Comparison of ENCODE assay signal across 17 cellular contexts in genomic region chr2:140063356-140063755, GRCh38.
DNase-seq lines count a peak whose midpoint lies in the region; ATAC-seq and TF ChIP-seq lines count a peak whose summit lies in the region.
"Had no signal": no experiment of that assay in that cellular context is flagged by ENCODE, and none has a peak within 500 bp of the region (broad histone marks: within the 10 kb centered on the region; RNA-seq: fewer than 3 reads in every experiment).

No MANE protein-coding gene starts in this region.

- H3K9me3 ChIP-seq in A673 (ENCODE audit: low read depth, low read length, poor library complexity, severe bottlenecking) (peaks cover 6% of the 10 kb centered on the region), SJCRH30 (replicated peaks) (0 out of 2 replicates have a peak, but pooled peaks cover 6% of the 10 kb centered on the region)

- intact Hi-C loops in A673 (cut with micrococcal nuclease; ENCODE audit: unreplicated experiment) = no loop called here

- CTCF ChIA-PET in A673 (lab: Charles Lee) = no interaction called here

- no TSS peak for BruUV-seq in A673 (replicated peaks; lab: Mats Ljungman, UMichigan)

- DNase-seq in NCI-H1092 treated with DMSO at 0.1 percent for 48 hours (lab: John Stamatoyannopoulos, UW) (peak; percentile 1), NCI-H1092 (lab: John Stamatoyannopoulos, UW) (no peak), A673 (ENCODE audit: low spot score) (peak; percentile 79), SJCRH30 (peak; percentile 74 to 93), left kidney (ENCODE audit: low read depth, low spot score) (peak; percentile 10), A172 (ENCODE audit: low spot score) (no peak)
- DNase-seq in stimulated activated naive CD8-positive, alpha-beta T cell treated with anti-CD3 and anti-CD28 coated beads, Interleukin-15, Interleukin-2, amounts not matched to agents 100 U/mL and 50 U/mL, for 24 hours = no peak
- DNase-seq: AML-193, C1 segment of cervical spinal cord, DMS79, Karpas-422, NCI-H1436 treated with DMSO at 0.1 percent for 48 hours, NCI-H1930, NCI-H774 had no signal

- POLR2A ChIA-PET in A673 (lab: Charles Lee; ENCODE audit: low non-redundant PET) = interaction anchor here (1.0 kb wide), 1 partner anchor 81 kb away, joined by 6 read pairs; no protein-coding TSS in a partner anchor

- H3K36me3 ChIP-seq in A673 (ENCODE audit: insufficient read depth, low read length, poor library complexity, severe bottlenecking) (no peaks in the 10 kb centered on the region), SJCRH30 (no peaks in the 10 kb centered on the region)

- H3K27me3 ChIP-seq in A673 (replicated peaks; ENCODE audit: insufficient read depth, low read depth, low read length, poor library complexity) (no peaks in the 10 kb centered on the region), SJCRH30 (no peaks in the 10 kb centered on the region)

- H3K4me1 ChIP-seq in A673 (ENCODE audit: insufficient read depth, low read length, poor library complexity, severe bottlenecking) = peaks cover 5% of the 10 kb centered on the region
- peaks cover 24% of the 10 kb centered on the region for H3K4me1 ChIP-seq in SJCRH30

- TF ChIP-seq CTCF in A673 (conservative IDR thresholded peaks at IDR 0.05; ENCODE audit: low read depth, low read length) = no peak

- H3K27ac ChIP-seq in A673 (ENCODE audit: low read depth, low read length, poor library complexity, severe bottlenecking) (peak overlapping the region; percentile 15), SJCRH30 (peak overlapping the region; percentile 93)
- H3K27ac ChIP-seq: 22Rv1 had no signal

- H3K4me3 ChIP-seq in A673 (ENCODE audit: low read depth, low read length, poor library complexity, severe bottlenecking) (no peak overlapping the region), SJCRH30 (no peak overlapping the region)

- no peak for ATAC-seq in stimulated activated naive CD8-positive, alpha-beta T cell treated with anti-CD3 and anti-CD28 coated beads, Interleukin-15, Interleukin-2, amounts not matched to agents 100 U/mL and 50 U/mL, for 24 hours
- no peak for ATAC-seq in HG03520 (IDR thresholded peaks at IDR 0.05; ENCODE audit: unreplicated experiment)
- ATAC-seq: Right ventricle myocardium inferior had no signal

Comparison
In these comparisons a context has a peak if more than half of its experiments do, and no peak if none do; other contexts are left out.
1. DNase-seq: peak in NCI-H1092 treated with DMSO at 0.1 percent for 48 hours (single experiment), A673 (single experiment), SJCRH30 (2 of 2) and left kidney (single experiment); none in NCI-H1092 (single experiment), stimulated activated naive CD8-positive, alpha-beta T cell treated with anti-CD3 and anti-CD28 coated beads, Interleukin-15, Interleukin-2, amounts not matched to agents 100 U/mL and 50 U/mL, for 24 hours (single experiment) and A172 (single experiment).